In the genomic region with DNA sequence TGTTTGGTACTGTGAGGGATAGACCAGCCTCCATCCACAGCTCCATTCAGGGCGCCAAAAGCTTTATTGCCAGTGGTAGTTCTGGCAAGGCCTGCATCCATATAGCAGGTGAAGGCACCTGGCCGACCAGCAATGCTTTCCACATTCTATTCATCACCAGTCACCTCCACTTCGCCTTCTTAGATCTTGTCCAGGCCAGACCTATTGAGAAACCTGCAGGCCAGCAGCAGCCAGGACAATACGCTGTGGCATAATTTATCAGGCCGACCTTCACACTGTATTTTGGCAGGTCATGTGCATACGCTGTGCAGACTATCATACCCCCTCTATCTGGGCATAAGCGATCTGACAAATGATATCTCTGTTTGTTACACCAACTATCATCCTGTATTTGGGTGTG, we compare ENCODE assay signal across 13 cellular contexts. TPM values are rescaled to one million over a fixed set of nuclear protein-coding genes. Genes with fewer than 3 reads are reported as not detected.
"Had no signal": no experiment of that assay in that cellular context is flagged by ENCODE, and none has a peak within 500 bp of the region (broad histone marks: within the 10 kb centered on the region; RNA-seq: fewer than 3 reads in every experiment).

No MANE protein-coding gene starts in this region.

- H3K4me3 Mint-ChIP-seq: T-helper 1 cell treated with Interleukin-12 subunit alpha and Interleukin-12 subunit beta and Interleukin-4 antibody, amounts not matched to agents 30 μg/mL and 1 μg/mL, for 36 hours had no signal

- H3K36me3 Mint-ChIP-seq: activated naive CD8-positive, alpha-beta T cell had no signal

- H3K27ac Mint-ChIP-seq: activated naive CD8-positive, alpha-beta T cell; T-helper 1 cell treated with Interleukin-12 subunit alpha and Interleukin-12 subunit beta and Interleukin-4 antibody, amounts not matched to agents 30 μg/mL and 1 μg/mL, for 36 hours had no signal

- H3K4me3 ChIP-seq: pancreas, right lobe of liver, stomach, upper lobe of left lung had no signal

- H3K27me3 ChIP-seq: right lobe of liver had no signal

- DNase-seq: amniotic stem cell; kidney; stimulated activated CD4-positive, alpha-beta T cell treated with anti-CD3 and anti-CD28 coated beads, Interleukin-4, amount 100 ng/mL, for 1 hour; stomach had no signal

- H3K27ac ChIP-seq: pancreas, right lobe of liver, stomach, upper lobe of left lung had no signal

- H3K9me3 ChIP-seq: pancreas, right lobe of liver had no signal

- H3K4me1 ChIP-seq: pancreas, right lobe of liver had no signal

- H3K36me3 ChIP-seq: pancreas, right lobe of liver, stomach, upper lobe of left lung had no signal

RNA-seq across cellular contexts. Expression of a gene that starts 15.2 kb away (rescaled TPM):
- total RNA-seq: myocyte had no signal
- polyA plus RNA-seq: mammary epithelial cell had no signal

RNA-seq across cellular contexts. Expression of a gene that starts 57.0 kb away (rescaled TPM):
- total RNA-seq: activated CD8-positive, alpha-beta memory T cell treated with anti-CD3 and anti-CD28 coated beads for 36 hours; mammary epithelial cell; smooth muscle cell had no signal
- polyA plus RNA-seq: mammary epithelial cell, smooth muscle cell, stomach had no signal
